ENCODE assay signal across 11 cellular contexts in the genomic region with DNA sequence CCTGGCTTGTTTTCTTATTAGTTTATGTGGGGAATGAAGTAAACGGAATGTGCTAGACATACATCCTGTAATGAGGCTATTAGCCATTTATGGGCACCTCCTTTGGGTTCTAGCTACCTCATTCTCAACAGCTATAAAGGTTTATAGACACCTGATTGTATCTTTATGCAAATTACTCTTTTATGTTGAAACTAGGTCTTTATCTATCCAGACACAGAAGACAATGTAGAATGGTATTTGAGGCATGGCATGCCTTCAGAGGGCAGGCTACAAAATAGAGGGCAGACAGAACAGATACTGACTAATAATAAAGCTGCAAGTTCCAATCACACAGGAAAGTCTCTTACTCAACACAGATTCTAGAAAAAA. TPM values are rescaled to one million over a fixed set of nuclear protein-coding genes. Genes with fewer than 3 reads are reported as not detected.
A peak's percentile ranks its signal among the peaks of the same experiment; 100 is the strongest.
DNase-seq lines count a peak whose midpoint lies in the region; ATAC-seq, FAIRE-seq and TF ChIP-seq lines count a peak whose summit lies in the region.
"Had no signal": no experiment of that assay in that cellular context is flagged by ENCODE, and none has a peak within 500 bp of the region (broad histone marks: within the 10 kb centered on the region; RNA-seq: fewer than 3 reads in every experiment).

No MANE protein-coding gene starts in this region.

- no peaks in the 10 kb centered on the region for H3K9me3 Mint-ChIP-seq in activated T-cell treated with anti-CD3 and anti-CD28 coated beads, Interleukin-2, amount 50 U/mL, for 4 hours
- H3K9me3 Mint-ChIP-seq in astrocyte (ENCODE audit: unreplicated experiment): no peaks in the 10 kb centered on the region

- no peak for TF ChIP-seq POLR2A in stomach (IDR thresholded peaks at IDR 0.05)
- no peak for TF ChIP-seq POLR2A in esophagus muscularis mucosa (IDR thresholded peaks at IDR 0.05; ENCODE audit: low read depth)

- peaks cover 98% of the 10 kb centered on the region for H3K4me1 Mint-ChIP-seq in activated T-cell treated with anti-CD3 and anti-CD28 coated beads, Interleukin-2, amount 50 U/mL, for 4 hours (ENCODE audit: low read depth)
- H3K4me1 Mint-ChIP-seq in astrocyte (ENCODE audit: low read depth, unreplicated experiment): peaks cover 40% of the 10 kb centered on the region

- H3K27me3 Mint-ChIP-seq in activated T-cell treated with anti-CD3 and anti-CD28 coated beads, Interleukin-2, amount 50 U/mL, for 4 hours (ENCODE audit: low read depth): no peaks in the 10 kb centered on the region
- H3K27me3 Mint-ChIP-seq in astrocyte (ENCODE audit: low read depth, unreplicated experiment): no peaks in the 10 kb centered on the region

- WGBS in stomach, 5 donors: 46 to 83% (median 71%) methylated on average over 1 of the region's 1 CpG
- WGBS in esophagus muscularis mucosa: 68% methylated on average over 1 of the region's 1 CpG

- ATAC-seq in activated T-cell treated with anti-CD3 and anti-CD28 coated beads, Interleukin-2, amount 50 U/mL, for 4 hours: no peak
- ATAC-seq in HG03159 (IDR thresholded peaks at IDR 0.05; ENCODE audit: unreplicated experiment): peak; percentile 16
- ATAC-seq: sciatic nerve had no signal

- TF ChIP-seq EP300 in stomach (IDR thresholded peaks at IDR 0.05) (no peak), esophagus muscularis mucosa (IDR thresholded peaks at IDR 0.05) (no peak)

- FAIRE-seq in astrocyte (lab: Jason Lieb, UNC): no peak

- no peak overlapping the region for H3K4me3 ChIP-seq in astrocyte (ENCODE audit: insufficient read depth, low read depth, low read length)
- H3K4me3 ChIP-seq in stomach: no peak overlapping the region
- H3K4me3 ChIP-seq in esophagus muscularis mucosa: no peak overlapping the region

- intact Hi-C loops in stomach (cut with DNase I; ENCODE audit: low total_unique reads): no loop called here
- intact Hi-C loops in esophagus muscularis mucosa (cut with DNase I): no loop called here

- peaks cover 10% of the 10 kb centered on the region for H3K36me3 ChIP-seq in astrocyte (ENCODE audit: insufficient read depth, low read length)
- H3K36me3 ChIP-seq in stomach: peaks cover 0 to 28% (median 15%) of the 10 kb centered on the region in 4 donors
- peaks cover 6 to 16% (median 11%) of the 10 kb centered on the region in 4 donors for H3K36me3 ChIP-seq in esophagus muscularis mucosa

- peak overlapping the region; percentile 39 for H3K4me3 Mint-ChIP-seq in activated T-cell treated with anti-CD3 and anti-CD28 coated beads, Interleukin-2, amount 50 U/mL, for 4 hours
- no peak overlapping the region for H3K4me3 Mint-ChIP-seq in astrocyte (ENCODE audit: unreplicated experiment)

- peaks cover 18% of the 10 kb centered on the region for H3K36me3 Mint-ChIP-seq in activated T-cell treated with anti-CD3 and anti-CD28 coated beads, Interleukin-2, amount 50 U/mL, for 4 hours (ENCODE audit: insufficient read depth)
- H3K36me3 Mint-ChIP-seq in astrocyte (ENCODE audit: low read depth, unreplicated experiment): peaks cover 3% of the 10 kb centered on the region

- DNase-seq in activated T-cell treated with anti-CD3 and anti-CD28 coated beads, Interleukin-2, amount 50 U/mL, for 4 hours: no peak
- DNase-seq in activated T-cell treated with anti-CD3 and anti-CD28 coated beads for 4 hours (no peak), astrocyte (ENCODE audit: low read depth) (peak; percentile 42), stomach (no peak), esophagus muscularis mucosa (ENCODE audit: extremely low spot score) (no peak), SHP77 treated with DMSO at 0.1 percent for 48 hours (lab: John Stamatoyannopoulos, UW) (no peak), globus pallidus (ENCODE audit: low spot score) (no peak)
- DNase-seq: HCEC 1CT had no signal

- no peak overlapping the region for H3K27ac Mint-ChIP-seq in astrocyte (ENCODE audit: unreplicated experiment)

- H3K27ac ChIP-seq in astrocyte (ENCODE audit: low read depth, low read length) (peak overlapping the region; percentile 35), stomach (peak overlapping the region in 4 of 5 donors; percentile 18 to 75 (median 58)), esophagus muscularis mucosa (replicated peaks in 1 of 4) (peak overlapping the region in 2 of 4 donors; percentile 63 to 66)

- H3K4me1 ChIP-seq in astrocyte (ENCODE audit: insufficient read depth, low read length) (peaks cover 38% of the 10 kb centered on the region), stomach (peaks cover 56 to 97% (median 79%) of the 10 kb centered on the region in 4 donors), esophagus muscularis mucosa (peaks cover 63 to 82% (median 72%) of the 10 kb centered on the region in 4 donors)

- TF ChIP-seq CTCF in astrocyte (IDR thresholded peaks at IDR 0.05; ENCODE audit: insufficient read depth, low read depth, low read length) (no peak), stomach (IDR thresholded peaks at IDR 0.05) (no peak), esophagus muscularis mucosa (IDR thresholded peaks at IDR 0.05) (no peak)

- H2AFZ ChIP-seq in astrocyte (ENCODE audit: low read depth, low read length): no peak overlapping the region

- no peaks in the 10 kb centered on the region for H3K9me3 ChIP-seq in astrocyte (ENCODE audit: insufficient read depth, low read depth, low read length)
- no peaks in the 10 kb centered on the region for H3K9me3 ChIP-seq in stomach
- H3K9me3 ChIP-seq in esophagus muscularis mucosa: no peaks in the 10 kb centered on the region

- peaks cover 31% of the 10 kb centered on the region for H3K79me2 ChIP-seq in astrocyte (ENCODE audit: insufficient read depth, low read length)

- H4K20me1 ChIP-seq in astrocyte (ENCODE audit: insufficient read depth, low read length): peaks cover 62% of the 10 kb centered on the region

- peak overlapping the region; percentile 45 for H3K9ac ChIP-seq in astrocyte (ENCODE audit: low read length)

- H3K4me2 ChIP-seq in astrocyte (ENCODE audit: low read length): peak overlapping the region; percentile 56

- H3K27me3 ChIP-seq in astrocyte (ENCODE audit: insufficient read depth, low read length): no peaks in the 10 kb centered on the region
- no peaks in the 10 kb centered on the region for H3K27me3 ChIP-seq in stomach
- H3K27me3 ChIP-seq in esophagus muscularis mucosa: no peaks in the 10 kb centered on the region

RNA-seq across cellular contexts. Expression of a gene that starts 27.1 kb away (rescaled TPM):
- total RNA-seq in activated T-cell treated with anti-CD3 and anti-CD28 coated beads, Interleukin-2, amount 50 U/mL, for 4 hours: 10 to 100 TPM; 22.8 to 24.9 (median 24.0) TPM
- total RNA-seq in astrocyte (21.3 and 26.0 TPM in 2 replicates), stomach (10 to 100 TPM; 38.2 to 61.7 (median 58.3) TPM), esophagus muscularis mucosa (10 to 100 TPM; 31.3 to 58.8 (median 32.7) TPM)
- 10 to 100 TPM in 2 of 3 donors, 1 to 10 TPM in 1; 9.3 to 12.4 (median 11.7) TPM for polyA plus RNA-seq in stomach

RNA-seq across cellular contexts. Expression of a gene that starts 41.9 kb away (rescaled TPM):
- total RNA-seq in activated T-cell treated with anti-CD3 and anti-CD28 coated beads, Interleukin-2, amount 50 U/mL, for 4 hours: not detected
- not detected in 2 replicates for total RNA-seq in astrocyte
- total RNA-seq in stomach: under 1 TPM in 2 of 5 donors, not detected in 3; 0.29 to 0.45 TPM
- polyA plus RNA-seq in stomach: not detected
- not detected for total RNA-seq in esophagus muscularis mucosa
- total RNA-seq: sciatic nerve, urinary bladder had no signal
- polyA plus RNA-seq: urinary bladder had no signal
